21 cellular contexts compared by ENCODE assay signal in genomic region chr6:110041149-110041548, GRCh38.
DNase-seq lines count a peak whose midpoint lies in the region; ATAC-seq and TF ChIP-seq lines count a peak whose summit lies in the region.
"Had no signal": no experiment of that assay in that cellular context is flagged by ENCODE, and none has a peak within 500 bp of the region (broad histone marks: within the 10 kb centered on the region; RNA-seq: fewer than 3 reads in every experiment).

No MANE protein-coding gene starts in this region.

- dilution Hi-C loops in mammary epithelial cell (cut with HindIII; ENCODE audit: low sequenced_read_pairs): no loop called here

- TF ChIP-seq CTCF in mammary epithelial cell (conservative IDR thresholded peaks at IDR 0.05 in 1 of 2, IDR thresholded peaks at IDR 0.05 in 1 of 2; ENCODE audit: extremely low read depth in 1 of 2, insufficient read depth in 1 of 2, low read depth in 1 of 2, low read length in 2 of 2) (no peak), breast epithelium (IDR thresholded peaks at IDR 0.05) (no peak), lung (IDR thresholded peaks at IDR 0.05; ENCODE audit: control extremely low read depth, extremely low read depth) (no peak)

- WGBS in mammary epithelial cell (ENCODE audit: low coverage, missing lambda C conversion rate): 53% methylated on average over 2 of the region's 2 CpGs
- 67 to 84% methylated on average over 2 of the region's 2 CpGs for WGBS in lung, 2 donors

- no peaks in the 10 kb centered on the region for H3K36me3 Mint-ChIP-seq in activated naive CD8-positive, alpha-beta T cell treated with anti-CD3 and anti-CD28 coated beads for 36 hours
- H3K36me3 Mint-ChIP-seq: activated naive CD4-positive, alpha-beta T cell treated with anti-CD3 and anti-CD28 coated beads, Interleukin-2, amount 50 U/mL, for 72 hours; mesothelial cell of epicardium had no signal

- H3K36me3 ChIP-seq in mammary epithelial cell (ENCODE audit: insufficient read depth, low read length) (no peaks in the 10 kb centered on the region), breast epithelium (no peaks in the 10 kb centered on the region), lung (ENCODE audit: control insufficient read depth in 2 of 2, insufficient read depth in 2 of 2, low read length in 2 of 2) (no peaks in the 10 kb centered on the region)
- H3K36me3 ChIP-seq: WERI-Rb-1 had no signal

- H3K4me3 ChIP-seq in mammary epithelial cell (replicated peaks in 1 of 3; ENCODE audit: insufficient read depth in 1 of 3, low read depth in 2 of 3, low read length in 3 of 3) (no peak overlapping the region), breast epithelium (no peak overlapping the region), lung (no peak overlapping the region)
- H3K4me3 ChIP-seq: body of pancreas had no signal

- H3K4me2 ChIP-seq in mammary epithelial cell (ENCODE audit: insufficient read depth, low read depth, low read length): no peak overlapping the region

- H3K27ac ChIP-seq in mammary epithelial cell (ENCODE audit: insufficient read depth, low read depth, low read length) (no peak overlapping the region), breast epithelium (no peak overlapping the region), lung (ENCODE audit: low read depth in 1 of 2, low read length in 1 of 2) (no peak overlapping the region)
- H3K27ac ChIP-seq: body of pancreas, WERI-Rb-1 had no signal

- no peaks in the 10 kb centered on the region for H4K20me1 ChIP-seq in mammary epithelial cell (ENCODE audit: insufficient read depth, low read length)

- no peak for TF ChIP-seq POLR2A in breast epithelium (IDR thresholded peaks at IDR 0.05)

- no peaks in the 10 kb centered on the region for H3K27me3 Mint-ChIP-seq in activated naive CD8-positive, alpha-beta T cell treated with anti-CD3 and anti-CD28 coated beads for 36 hours
- H3K27me3 Mint-ChIP-seq: activated T-cell treated with anti-CD3 and anti-CD28 coated beads, Interleukin-2, amount 50 U/mL, for 24 hours had no signal

- H3K79me2 ChIP-seq in mammary epithelial cell (ENCODE audit: insufficient read depth, low read length): no peaks in the 10 kb centered on the region

- no peaks in the 10 kb centered on the region for H3K9me3 Mint-ChIP-seq in activated naive CD8-positive, alpha-beta T cell treated with anti-CD3 and anti-CD28 coated beads for 36 hours
- H3K9me3 Mint-ChIP-seq: activated naive CD4-positive, alpha-beta T cell treated with anti-CD3 and anti-CD28 coated beads, Interleukin-2, amount 50 U/mL, for 72 hours; activated T-cell treated with anti-CD3 and anti-CD28 coated beads, Interleukin-2, amount 50 U/mL, for 24 hours; mesothelial cell of epicardium; neural crest cell had no signal

- no TSS peak for BruUV-seq in mammary epithelial cell (replicated peaks; lab: Mats Ljungman, UMichigan)

- H3K9me3 ChIP-seq in mammary epithelial cell (replicated peaks; ENCODE audit: insufficient read depth, low read length) (no peaks in the 10 kb centered on the region), breast epithelium (no peaks in the 10 kb centered on the region), lung (ENCODE audit: control insufficient read depth in 2 of 2, insufficient read depth in 1 of 2, low read length in 1 of 2) (peaks cover 0 to 2% of the 10 kb centered on the region in 2 donors)
- H3K9me3 ChIP-seq: body of pancreas had no signal

- intact Hi-C loops in mammary epithelial cell (cut with micrococcal nuclease) (loop anchor here (2.0 kb wide), 1 partner anchor 854 kb away; no protein-coding TSS in a partner anchor), breast epithelium (cut with DNase I; ENCODE audit: low total_unique reads) (no loop called here)

- H3K27me3 ChIP-seq in mammary epithelial cell (ENCODE audit: insufficient read depth, low read length) (no peaks in the 10 kb centered on the region), breast epithelium (no peaks in the 10 kb centered on the region), lung (ENCODE audit: control insufficient read depth, insufficient read depth) (no peaks in the 10 kb centered on the region)
- H3K27me3 ChIP-seq: body of pancreas had no signal

- H3K4me1 Mint-ChIP-seq in activated naive CD8-positive, alpha-beta T cell treated with anti-CD3 and anti-CD28 coated beads for 36 hours: peaks cover 18% of the 10 kb centered on the region

- no peak overlapping the region for H3K27ac Mint-ChIP-seq in activated naive CD8-positive, alpha-beta T cell treated with anti-CD3 and anti-CD28 coated beads for 36 hours
- H3K27ac Mint-ChIP-seq: activated T-cell treated with anti-CD3 and anti-CD28 coated beads, Interleukin-2, amount 50 U/mL, for 24 hours; endodermal cell had no signal

- DNase-seq in mammary epithelial cell (no peak), breast epithelium (ENCODE audit: low spot score in 2 of 2) (no peak), lung (ENCODE audit: low spot score) (peak; percentile 1), amniotic stem cell (lab: John Stamatoyannopoulos, UW) (no peak), ACHN (no peak), NK-92 (lab: John Stamatoyannopoulos, UW; ENCODE audit: unreplicated experiment) (no peak)
- DNase-seq in activated naive CD8-positive, alpha-beta T cell treated with anti-CD3 and anti-CD28 coated beads for 36 hours: no peak
- DNase-seq: activated T-cell treated with anti-CD3 and anti-CD28 coated beads, Interleukin-2, amount 50 U/mL, for 24 hours; body of pancreas; DMS79 treated with DMSO at 0.1 percent for 48 hours; endodermal cell; KG1; NCI-H1436; NCI-H524 treated with DMSO at 0.1 percent for 48 hours; stimulated activated CD4-positive, alpha-beta T cell treated with anti-CD3 and anti-CD28 coated beads, Interleukin-15, amount 100 ng/mL, for 24 hours; stimulated activated CD8-positive, alpha-beta memory T cell treated with anti-CD3 and anti-CD28 coated beads, Interleukin-4, amount 100 ng/mL, for 48 hours; WERI-Rb-1 had no signal

- no peak overlapping the region for H3K9ac ChIP-seq in mammary epithelial cell (ENCODE audit: insufficient read depth, low read length)

- no peak for ATAC-seq in lung (ENCODE audit: insufficient read depth, low FRiP score)
- ATAC-seq: activated naive CD4-positive, alpha-beta T cell treated with anti-CD3 and anti-CD28 coated beads, Interleukin-2, amount 50 U/mL, for 72 hours; body of pancreas; sciatic nerve had no signal

- peaks cover 3% of the 10 kb centered on the region for H3K4me1 ChIP-seq in mammary epithelial cell (ENCODE audit: insufficient read depth, low read length)
- no peaks in the 10 kb centered on the region for H3K4me1 ChIP-seq in breast epithelium
- no peaks in the 10 kb centered on the region for H3K4me1 ChIP-seq in lung (ENCODE audit: control insufficient read depth in 2 of 2, insufficient read depth in 2 of 2, low read length in 2 of 2)

- CTCF ChIA-PET in mammary epithelial cell (lab: Charles Lee; ENCODE audit: low non-redundant PET): no interaction called here

- peak overlapping the region; percentile 24 for H2AFZ ChIP-seq in mammary epithelial cell (ENCODE audit: low read depth, low read length)

- in situ Hi-C loops in mammary epithelial cell (cut with MboI; ENCODE audit: low sequenced_read_pairs in 2 of 2) (loop anchor here (10.0 to 25.0 kb wide), 4 partner anchors 346 to 516 kb away; partner anchors contain the start of genes AK9 (in 1 of the 2) and FIG4 (in 1 of the 2)), ACHN (cut with HindIII; ENCODE audit: low pct_ligation_motif_present, low pct_unique_long_range_greater_than_20kb, low sequenced_read_pairs) (loop anchor here (25.0 kb wide), 1 partner anchor 329 kb away; no protein-coding TSS in a partner anchor)

- H3K4me3 Mint-ChIP-seq in activated naive CD8-positive, alpha-beta T cell treated with anti-CD3 and anti-CD28 coated beads for 36 hours: peak overlapping the region; percentile 42
- H3K4me3 Mint-ChIP-seq: activated T-cell treated with anti-CD3 and anti-CD28 coated beads, Interleukin-2, amount 50 U/mL, for 24 hours; endodermal cell; mesothelial cell of epicardium; neural crest cell had no signal
